Comparison of ENCODE assay signal across 1 cellular context in the genomic region with DNA sequence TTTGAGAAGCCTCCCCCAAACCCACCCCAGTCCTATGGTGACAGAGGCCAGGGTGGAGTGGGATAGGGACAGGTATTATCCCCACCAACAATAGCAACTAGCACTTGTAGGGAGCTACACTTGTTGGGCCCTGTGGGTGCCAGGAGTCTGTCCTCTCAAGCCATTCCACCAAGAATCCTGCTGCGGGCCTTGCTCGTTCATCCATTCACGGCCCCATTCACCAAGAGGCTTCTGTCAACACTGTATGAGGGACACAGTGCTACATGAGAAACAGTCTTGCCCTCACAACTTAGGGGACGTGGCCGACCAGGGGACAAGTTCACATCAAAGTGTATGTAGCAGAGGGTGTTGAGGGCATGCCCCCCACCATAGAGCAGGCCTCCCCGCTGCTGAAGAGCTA.
TF ChIP-seq lines count a peak whose summit lies in the region.

No MANE protein-coding gene starts in this region.

TF ChIP-seq in IMR-90, 13 proteins besides CTCF, POLR2A, EP300 and RAD21:
- TF ChIP-seq BHLHE40 (IDR thresholded peaks at IDR 0.05; ENCODE audit: low read depth, low read length) (no peak), FOS (IDR thresholded peaks at IDR 0.05; ENCODE audit: low read depth, low read length) (no peak), MXI1 (IDR thresholded peaks at IDR 0.05; ENCODE audit: borderline replicate concordance, low read depth, low read length) (no peak)
- TF ChIP-seq, protein P1, sequence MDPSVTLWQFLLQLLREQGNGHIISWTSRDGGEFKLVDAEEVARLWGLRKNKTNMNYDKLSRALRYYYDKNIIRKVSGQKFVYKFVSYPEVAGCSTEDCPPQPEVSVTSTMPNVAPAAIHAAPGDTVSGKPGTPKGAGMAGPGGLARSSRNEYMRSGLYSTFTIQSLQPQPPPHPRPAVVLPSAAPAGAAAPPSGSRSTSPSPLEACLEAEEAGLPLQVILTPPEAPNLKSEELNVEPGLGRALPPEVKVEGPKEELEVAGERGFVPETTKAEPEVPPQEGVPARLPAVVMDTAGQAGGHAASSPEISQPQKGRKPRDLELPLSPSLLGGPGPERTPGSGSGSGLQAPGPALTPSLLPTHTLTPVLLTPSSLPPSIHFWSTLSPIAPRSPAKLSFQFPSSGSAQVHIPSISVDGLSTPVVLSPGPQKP (IDR thresholded peaks at IDR 0.05; ENCODE audit: borderline replicate concordance, low read depth, low read length), result no peak
- TF ChIP-seq, protein P2, sequence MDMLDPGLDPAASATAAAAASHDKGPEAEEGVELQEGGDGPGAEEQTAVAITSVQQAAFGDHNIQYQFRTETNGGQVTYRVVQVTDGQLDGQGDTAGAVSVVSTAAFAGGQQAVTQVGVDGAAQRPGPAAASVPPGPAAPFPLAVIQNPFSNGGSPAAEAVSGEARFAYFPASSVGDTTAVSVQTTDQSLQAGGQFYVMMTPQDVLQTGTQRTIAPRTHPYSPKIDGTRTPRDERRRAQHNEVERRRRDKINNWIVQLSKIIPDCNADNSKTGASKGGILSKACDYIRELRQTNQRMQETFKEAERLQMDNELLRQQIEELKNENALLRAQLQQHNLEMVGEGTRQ (IDR thresholded peaks at IDR 0.05; ENCODE audit: low read depth, low read length), result no peak
TF ChIP-seq in IMR-90: peak in this region for 0.
